8 cellular contexts compared by ENCODE assay signal in genomic region chr17:74957935-74958549, GRCh38.
DNase-seq lines count a peak whose midpoint lies in the region; ATAC-seq, FAIRE-seq and TF ChIP-seq lines count a peak whose summit lies in the region.

No MANE protein-coding gene starts in this region.

- FAIRE-seq in TTC549 (lab: Jason Lieb, UNC): peak; percentile 29

- H3K4me3 ChIP-seq in astrocyte of the cerebellum (ENCODE audit: low read depth, low read length): no peak overlapping the region

- peak; percentile 94 for TF ChIP-seq CTCF in GM12872 (IDR thresholded peaks at IDR 0.05; ENCODE audit: insufficient read depth, low read depth, low read length)
- TF ChIP-seq CTCF in astrocyte of the cerebellum (IDR thresholded peaks at IDR 0.05; ENCODE audit: low read depth, low read length, missing control alignments): peak; percentile 94

- ATAC-seq in HG03342 (IDR thresholded peaks at IDR 0.05; ENCODE audit: unreplicated experiment): no peak

- DNase-seq in NCI-H1417 (lab: John Stamatoyannopoulos, UW) (peak; percentile 46 to 71 (median 65)), astrocyte of the cerebellum (ENCODE audit: low read depth) (peak; percentile 12), iPS-NIHi11 (ENCODE audit: low spot score) (peak; percentile 90), putamen (ENCODE audit: low spot score) (no peak)
- peak; percentile 51 to 83 for DNase-seq in stimulated activated CD4-positive, alpha-beta T cell treated with anti-CD3 and anti-CD28 coated beads, Interleukin-1b, Interleukin-23, amount 100 ng/mL, for 1 hour (ENCODE audit: low read depth in 2 of 2)

- in situ Hi-C loops in astrocyte of the cerebellum (cut with HindIII; ENCODE audit: low sequenced_read_pairs): no loop called here
